In the genomic region with DNA sequence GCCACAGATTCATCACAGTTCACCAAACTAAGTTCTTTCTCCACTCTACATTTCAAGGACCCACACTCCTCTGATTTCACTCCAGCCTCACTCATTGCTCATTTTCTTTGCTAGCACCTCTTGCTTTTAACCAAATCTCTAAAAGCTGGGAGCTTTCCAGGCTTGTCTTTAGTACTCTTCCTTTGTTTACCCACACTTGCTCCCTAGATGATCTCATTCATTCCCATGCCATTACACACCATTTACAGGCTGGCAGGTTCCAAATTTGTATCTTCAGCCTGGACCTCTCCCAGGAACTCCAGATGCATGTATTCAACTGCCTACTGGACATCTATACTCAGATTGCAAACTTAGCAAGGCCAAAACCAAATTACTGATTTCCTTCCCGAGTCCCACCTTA, we compare ENCODE assay signal across 11 cellular contexts. TPM values are rescaled to one million over a fixed set of nuclear protein-coding genes. Genes with fewer than 3 reads are reported as not detected.
DNase-seq lines count a peak whose midpoint lies in the region; FAIRE-seq and TF ChIP-seq lines count a peak whose summit lies in the region.
"Had no signal": no experiment of that assay in that cellular context is flagged by ENCODE, and none has a peak within 500 bp of the region (broad histone marks: within the 10 kb centered on the region; RNA-seq: fewer than 3 reads in every experiment).

No MANE protein-coding gene starts in this region.

- WGBS in neuronal stem cell (ENCODE audit: extremely low coverage in 2 of 2, insufficient read length in 2 of 2, insufficient replicate concordance in 1 of 2), 2 donors: no CpG with 5 or more reads among the region's 1 CpG

- no peak overlapping the region for H2BK12ac ChIP-seq in neuronal stem cell (ENCODE audit: low read length)

- H3K27me3 ChIP-seq in neuronal stem cell (ENCODE audit: control insufficient read depth in 3 of 3, insufficient read depth in 3 of 3, low read depth in 1 of 3, low read length in 3 of 3): no peaks in the 10 kb centered on the region
- H3K27me3 ChIP-seq: adrenal gland, neutrophil had no signal

- H3K14ac ChIP-seq in neuronal stem cell (ENCODE audit: low read length): no peak overlapping the region

- no peak overlapping the region for H3K4me2 ChIP-seq in neuronal stem cell (ENCODE audit: insufficient read depth, low read length, poor library complexity, severe bottlenecking)

- H3K4me1 ChIP-seq in neuronal stem cell (ENCODE audit: control insufficient read depth in 2 of 2, insufficient read depth in 1 of 2, low read depth in 1 of 2, low read length in 2 of 2): no peaks in the 10 kb centered on the region
- H3K4me1 ChIP-seq: adrenal gland had no signal

- H3K4me3 ChIP-seq in fibroblast of mammary gland (ENCODE audit: control insufficient read depth, low read depth, low read length): no peak overlapping the region
- H3K4me3 ChIP-seq in neuronal stem cell (ENCODE audit: low read length in 2 of 2): no peak overlapping the region
- H3K4me3 ChIP-seq: adrenal gland had no signal

- no peak for TF ChIP-seq CTCF in fibroblast of mammary gland (conservative IDR thresholded peaks at IDR 0.05; ENCODE audit: control insufficient read depth, insufficient read depth, low read depth, low read length)

- no peak overlapping the region for H2AFZ ChIP-seq in neuronal stem cell (ENCODE audit: low read length)

- no peak overlapping the region for H3K4ac ChIP-seq in neuronal stem cell (ENCODE audit: low read length)

- H3K79me1 ChIP-seq in neuronal stem cell (ENCODE audit: low read depth, low read length): no peaks in the 10 kb centered on the region

- no peak overlapping the region for H2AK5ac ChIP-seq in neuronal stem cell (ENCODE audit: low read depth, low read length)

- H3K23ac ChIP-seq in neuronal stem cell (ENCODE audit: low read depth, low read length, poor library complexity): no peak overlapping the region

- peaks cover 2 to 19% of the 10 kb centered on the region in 2 donors for H3K36me3 ChIP-seq in neuronal stem cell (replicated peaks in 1 of 2; ENCODE audit: control insufficient read depth in 2 of 2, insufficient read depth in 2 of 2, low read length in 2 of 2)
- H3K36me3 ChIP-seq: adrenal gland had no signal

- no peaks in the 10 kb centered on the region for H3K9me3 ChIP-seq in neuronal stem cell (replicated peaks in 1 of 2; ENCODE audit: control insufficient read depth in 2 of 2, insufficient read depth in 1 of 2, low read depth in 1 of 2, low read length in 2 of 2)
- H3K9me3 ChIP-seq: adrenal gland, neutrophil had no signal

- H3K27ac ChIP-seq in neuronal stem cell (replicated peaks; ENCODE audit: low read length): no peak overlapping the region
- H3K27ac ChIP-seq: adrenal gland, neutrophil had no signal

- H2BK5ac ChIP-seq in neuronal stem cell (ENCODE audit: low read length): no peak overlapping the region

- no peak overlapping the region for H2BK120ac ChIP-seq in neuronal stem cell (ENCODE audit: low read depth, low read length)

- no peak overlapping the region for H3K18ac ChIP-seq in neuronal stem cell (ENCODE audit: low read length)

- no peak overlapping the region for H4K91ac ChIP-seq in neuronal stem cell (ENCODE audit: low read depth, low read length, poor library complexity)

- DNase-seq in EH (ENCODE audit: low read depth) (peak; percentile 98), RCC 7860 (ENCODE audit: low spot score) (peak; percentile 83), fibroblast of mammary gland (ENCODE audit: low read depth) (peak; percentile 98), renal cortical epithelial cell (ENCODE audit: low read depth) (peak; percentile 74), SHP77 treated with DMSO at 0.1 percent for 48 hours (lab: John Stamatoyannopoulos, UW) (no peak), foreskin melanocyte (no peak), neuronal stem cell (ENCODE audit: low spot score) (no peak)
- DNase-seq in activated CD8-positive, alpha-beta memory T cell treated with anti-CD3 and anti-CD28 coated beads, Interleukin-2, amount 50 U/mL, for 48 hours: no peak
- DNase-seq: NCI-H1048 had no signal

- H4K8ac ChIP-seq in neuronal stem cell (ENCODE audit: low read depth, low read length): no peak overlapping the region

- H3K9ac ChIP-seq in neuronal stem cell (ENCODE audit: low read depth, low read length, poor library complexity): no peak overlapping the region

- no peak overlapping the region for H2BK15ac ChIP-seq in neuronal stem cell (ENCODE audit: low read length)

- peak; percentile 83 for FAIRE-seq in RCC 7860 (lab: Jason Lieb, UNC)

RNA-seq across cellular contexts. Expression of a gene that starts 5.3 kb away (rescaled TPM):
- total RNA-seq in renal cortical epithelial cell: 0.55 TPM in 1 of 2 replicates, not detected in the other
- 1.2 TPM for polyA plus RNA-seq in neuronal stem cell (2013, experiment 1 of 2)
- polyA plus RNA-seq in neuronal stem cell (2013, experiment 2 of 2): 1.3 TPM

RNA-seq across cellular contexts. Expression of a gene that starts 17.6 kb away (rescaled TPM):
- 56.6 and 88.9 TPM in 2 replicates for total RNA-seq in renal cortical epithelial cell
- 29.3 TPM for polyA plus RNA-seq in neuronal stem cell (2013, experiment 1 of 2)
- 29.5 TPM for polyA plus RNA-seq in neuronal stem cell (2013, experiment 2 of 2)

RNA-seq across cellular contexts. Expression of a gene that starts 26.9 kb away (rescaled TPM):
- total RNA-seq in renal cortical epithelial cell: 0.05 TPM in 1 of 2 replicates, not detected in the other
- 2.2 TPM for polyA plus RNA-seq in neuronal stem cell (2013, experiment 1 of 2)
- 2.8 TPM for polyA plus RNA-seq in neuronal stem cell (2013, experiment 2 of 2)
- total RNA-seq: adrenal gland had no signal
- polyA plus RNA-seq: adrenal gland had no signal

RNA-seq across cellular contexts. Expression of a gene that starts 57.6 kb away (rescaled TPM):
- total RNA-seq in renal cortical epithelial cell: 6.9 and 16.3 TPM in 2 replicates
- polyA plus RNA-seq in neuronal stem cell (2013, experiment 1 of 2): 0.39 TPM
- 0.39 TPM for polyA plus RNA-seq in neuronal stem cell (2013, experiment 2 of 2)

Comparison
In these comparisons a context has a peak if more than half of its experiments do, and no peak if none do; other contexts are left out.
1. DNase-seq: peak in EH (single experiment), RCC 7860 (single experiment), fibroblast of mammary gland (single experiment) and renal cortical epithelial cell (single experiment); none in SHP77 treated with DMSO at 0.1 percent for 48 hours (single experiment), foreskin melanocyte (single experiment), activated CD8-positive, alpha-beta memory T cell treated with anti-CD3 and anti-CD28 coated beads, Interleukin-2, amount 50 U/mL, for 48 hours (single experiment) and neuronal stem cell (single experiment).